Comparison of ENCODE assay signal across 2 cellular contexts in genomic region chr4:165208741-165209388, GRCh38.
TF ChIP-seq lines count a peak whose summit lies in the region.

No MANE protein-coding gene starts in this region.

TF ChIP-seq in SK-N-SH, 30 proteins besides CTCF, POLR2A, EP300 and RAD21 (continued from another document):
- TF ChIP-seq REST (IDR thresholded peaks at IDR 0.05; ENCODE audit: low read depth, low read length) (no peak), USF1 (IDR thresholded peaks at IDR 0.05; ENCODE audit: borderline replicate concordance, low read depth) (no peak)
TF ChIP-seq in SK-N-SH: peak in this region for 0.

TF ChIP-seq in SK-N-SH treated with all-trans-retinoic acid at 6 μM for 48 hours, 23 proteins besides CTCF, POLR2A, EP300 and RAD21 (continued from another document):
- TF ChIP-seq PATZ1 (CRISPR knock-in tag; IDR thresholded peaks at IDR 0.05; ENCODE audit: borderline replicate concordance) = no peak
- no peak for TF ChIP-seq TCF4 (CRISPR knock-in tag; IDR thresholded peaks at IDR 0.05; ENCODE audit: borderline replicate concordance)
- no peak for TF ChIP-seq OSR1 (CRISPR knock-in tag; IDR thresholded peaks at IDR 0.05)
